Comparison of ENCODE assay signal across 15 cellular contexts in the genomic region with DNA sequence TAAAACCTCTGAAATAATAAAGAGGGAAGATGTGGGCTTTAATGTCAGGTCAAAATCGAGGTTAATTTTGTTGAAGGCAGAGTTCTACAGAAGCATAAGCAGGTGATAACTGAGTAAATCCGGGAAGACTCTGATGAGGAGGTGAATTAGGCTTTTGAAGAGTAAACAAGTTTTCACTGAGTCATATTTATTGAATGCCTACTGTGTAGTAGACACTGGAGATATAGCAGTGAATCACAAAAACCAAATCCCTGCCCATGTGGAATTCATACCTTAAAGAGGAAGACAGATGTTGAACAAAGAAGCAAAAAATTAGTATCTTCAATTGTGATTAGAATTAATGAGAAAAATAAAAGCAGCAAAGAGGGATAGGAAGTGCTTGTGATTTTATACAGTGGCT. TPM values are rescaled to one million over a fixed set of nuclear protein-coding genes. Genes with fewer than 3 reads are reported as not detected.
"Had no signal": no experiment of that assay in that cellular context is flagged by ENCODE, and none has a peak within 500 bp of the region (broad histone marks: within the 10 kb centered on the region; RNA-seq: fewer than 3 reads in every experiment).

No MANE protein-coding gene starts in this region.

- H3K27ac ChIP-seq: cardiac muscle cell, heart left ventricle, left ventricle myocardium inferior, suprapubic skin had no signal

- ATAC-seq: heart left ventricle; stimulated activated naive CD8-positive, alpha-beta T cell treated with anti-CD3 and anti-CD28 coated beads, Interleukin-15, Interleukin-2, amounts not matched to agents 100 U/mL and 50 U/mL, for 24 hours had no signal

- H3K27me3 ChIP-seq: cardiac muscle cell, heart left ventricle, suprapubic skin had no signal

- H3K36me3 ChIP-seq: cardiac muscle cell, heart left ventricle, left ventricle myocardium inferior, suprapubic skin had no signal

- H3K4me1 ChIP-seq: heart left ventricle, left ventricle myocardium inferior, suprapubic skin had no signal

- DNase-seq: activated CD4-positive, alpha-beta memory T cell treated with anti-CD3 and anti-CD28 coated beads for 36 hours; activated CD4-positive, alpha-beta T cell treated with anti-CD3 and anti-CD28 coated beads for 1 hour; activated gamma-delta T cell treated with Interleukin-2 at 50 U/mL for 16 hours; activated naive CD8-positive, alpha-beta T cell treated with anti-CD3 and anti-CD28 coated beads, Interleukin-2, amount 10 ng/mL, durations not matched to agents 7 days and 5 days; activated T-cell treated with anti-CD3 and anti-CD28 coated beads, Interleukin-2, amount 50 U/mL, for 48 hours; aorta; heart left ventricle; islet precursor cell; left ventricle myocardium inferior; mesendoderm; stimulated activated CD4-positive, alpha-beta T cell treated with anti-CD3 and anti-CD28 coated beads, Interleukin-4, amount 100 ng/mL, for 1 hour; stimulated activated CD8-positive, alpha-beta memory T cell treated with anti-CD3 and anti-CD28 coated beads, Interleukin-4, amount 100 ng/mL, for 48 hours; stimulated activated naive CD8-positive, alpha-beta T cell treated with anti-CD3 and anti-CD28 coated beads, Interleukin-15, Interleukin-2, amounts not matched to agents 100 U/mL and 50 U/mL, for 24 hours had no signal

- H3K9me3 ChIP-seq: suprapubic skin had no signal

- H3K4me3 ChIP-seq: cardiac muscle cell, heart left ventricle, left ventricle myocardium inferior, suprapubic skin had no signal

RNA-seq across cellular contexts. Expression of a gene that starts 46.9 kb away (rescaled TPM):
- total RNA-seq: activated CD4-positive, alpha-beta memory T cell treated with anti-CD3 and anti-CD28 coated beads for 36 hours had no signal
